In genomic region chr21:33451634-33452071, GRCh38 we compare ENCODE assay signal across 17 cellular contexts. TPM values are rescaled to one million over a fixed set of nuclear protein-coding genes. Genes with fewer than 3 reads are reported as not detected.
DNase-seq lines count a peak whose midpoint lies in the region; ATAC-seq, FAIRE-seq and TF ChIP-seq lines count a peak whose summit lies in the region.
"Had no signal": no experiment of that assay in that cellular context is flagged by ENCODE, and none has a peak within 500 bp of the region (broad histone marks: within the 10 kb centered on the region; RNA-seq: fewer than 3 reads in every experiment).

No MANE protein-coding gene starts in this region.

- H4K20me1 ChIP-seq in PC-3 (ENCODE audit: low read length) = no peaks in the 10 kb centered on the region

- no peaks in the 10 kb centered on the region for H3K9me2 ChIP-seq in PC-3 (replicated peaks; ENCODE audit: low read length)

- no peaks in the 10 kb centered on the region for H3K79me2 ChIP-seq in PC-3 (ENCODE audit: low read length)

- H3K27ac ChIP-seq in PC-3 (ENCODE audit: low read length) = peak overlapping the region; percentile 79
- peak overlapping the region in 1 of 4 donors; percentile 23 for H3K27ac ChIP-seq in transverse colon
- H3K27ac ChIP-seq: C4-2B, heart left ventricle had no signal

- peaks cover 23% of the 10 kb centered on the region for H3K4me1 Mint-ChIP-seq in nephron progenitor cell
- no peaks in the 10 kb centered on the region for H3K4me1 Mint-ChIP-seq in activated T-cell treated with anti-CD3 and anti-CD28 coated beads, Interleukin-2, amount 50 U/mL, for 4 hours (ENCODE audit: low read depth)
- H3K4me1 Mint-ChIP-seq: activated CD4-positive, alpha-beta T cell treated with anti-CD3 and anti-CD28 coated beads, Interleukin-2, amount 10 ng/mL, durations not matched to agents 7 days and 5 days had no signal

- no peak for TF ChIP-seq EP300 in transverse colon (IDR thresholded peaks at IDR 0.05; ENCODE audit: low read depth)

- no peaks in the 10 kb centered on the region for H3K27me3 Mint-ChIP-seq in nephron progenitor cell (ENCODE audit: low read depth, poor library complexity)
- H3K27me3 Mint-ChIP-seq in activated T-cell treated with anti-CD3 and anti-CD28 coated beads, Interleukin-2, amount 50 U/mL, for 4 hours (ENCODE audit: low read depth) = no peaks in the 10 kb centered on the region
- H3K27me3 Mint-ChIP-seq: activated CD4-positive, alpha-beta T cell treated with anti-CD3 and anti-CD28 coated beads, Interleukin-2, amount 10 ng/mL, durations not matched to agents 7 days and 5 days had no signal

- no peaks in the 10 kb centered on the region for H3K9me3 ChIP-seq in PC-3 (ENCODE audit: low read length)
- H3K9me3 ChIP-seq in transverse colon = no peaks in the 10 kb centered on the region
- H3K9me3 ChIP-seq: heart left ventricle had no signal

- DNase-seq in GM19239 (ENCODE audit: insufficient read length, low spot score) (no peak), PC-3 (peak; percentile 93), epithelial cell of esophagus (ENCODE audit: low read depth) (peak; percentile 58), nephron progenitor cell (no peak), frontal cortex (ENCODE audit: low spot score in 2 of 2) (no peak), transverse colon (no peak)
- no peak for DNase-seq in activated T-cell treated with anti-CD3 and anti-CD28 coated beads, Interleukin-2, amount 50 U/mL, for 4 hours
- DNase-seq: activated CD4-positive, alpha-beta T cell treated with anti-CD3 and anti-CD28 coated beads, Interleukin-2, amount 10 ng/mL, durations not matched to agents 7 days and 5 days; effector CD8-positive, alpha-beta T cell; GDM1; heart left ventricle; NCI-H345; T-helper 2 cell had no signal

- H3K27ac Mint-ChIP-seq in nephron progenitor cell = peak overlapping the region; percentile 20
- H3K27ac Mint-ChIP-seq: activated CD4-positive, alpha-beta T cell treated with anti-CD3 and anti-CD28 coated beads, Interleukin-2, amount 10 ng/mL, durations not matched to agents 7 days and 5 days had no signal

- H3K4me2 ChIP-seq in PC-3 (ENCODE audit: low read length) = peak overlapping the region; percentile 70

- intact Hi-C loops in PC-3 (cut with micrococcal nuclease) = loop anchor here (1.0 to 5.0 kb wide), 2 partner anchors 28 to 724 kb away; partner anchors contain the start of genes SYNJ1 and TMEM50B
- intact Hi-C loops in transverse colon (cut with DNase I; ENCODE audit: low total_unique reads) = no loop called here

- peak; percentile 45 for FAIRE-seq in GM19239 (lab: Jason Lieb, UNC)
- FAIRE-seq in frontal cortex (lab: Jason Lieb, UNC) = no peak
- FAIRE-seq: astrocyte had no signal

- H3K9ac ChIP-seq in PC-3 (ENCODE audit: low read length) = 0 out of 2 replicates have a peak overlapping the region, but pooled peaks have one; percentile 16

- POLR2A ChIA-PET in PC-3 (lab: Charles Lee; ENCODE audit: unreplicated experiment) = interaction anchor here (0.6 to 0.7 kb wide), 2 partner anchors 28 to 1950 kb away, joined by 3 read pairs; partner anchors contain the start of gene TMEM50B

- peaks cover 5% of the 10 kb centered on the region for H3F3A ChIP-seq in PC-3 (ENCODE audit: low read length, unreplicated experiment)

- ATAC-seq in PC-3 (peak; percentile 96), GM21381 (IDR thresholded peaks at IDR 0.05; ENCODE audit: unreplicated experiment) (no peak)
- no peak for ATAC-seq in activated T-cell treated with anti-CD3 and anti-CD28 coated beads, Interleukin-2, amount 50 U/mL, for 4 hours
- ATAC-seq: Panc1 had no signal

- 22 to 49% methylated on average over 1 of the region's 1 CpG for WGBS in transverse colon (ENCODE audit: low coverage in 1 of 2), 2 donors

- no peaks in the 10 kb centered on the region for H3K9me3 Mint-ChIP-seq in nephron progenitor cell
- H3K9me3 Mint-ChIP-seq in activated T-cell treated with anti-CD3 and anti-CD28 coated beads, Interleukin-2, amount 50 U/mL, for 4 hours = no peaks in the 10 kb centered on the region
- H3K9me3 Mint-ChIP-seq: activated CD4-positive, alpha-beta T cell treated with anti-CD3 and anti-CD28 coated beads, Interleukin-2, amount 10 ng/mL, durations not matched to agents 7 days and 5 days had no signal

- in situ Hi-C loops in transverse colon (cut with MboI; ENCODE audit: low pct_ligation_motif_present in 1 of 4, low pct_unique_long_range_greater_than_20kb in 1 of 4, low sequenced_read_pairs in 3 of 4) = loop anchor here in 1 of 4 donors (25.0 kb wide), 2 partner anchors 514 to 614 kb away; no protein-coding TSS in a partner anchor

- H3K4me1 ChIP-seq in PC-3 (ENCODE audit: insufficient read depth, low read length) (peaks cover 26% of the 10 kb centered on the region), transverse colon (peaks cover 0 to 12% (median 3%) of the 10 kb centered on the region in 4 donors)

- no peak for TF ChIP-seq POLR2A in transverse colon (IDR thresholded peaks at IDR 0.05)

- no peaks in the 10 kb centered on the region for H3K27me3 ChIP-seq in PC-3 (ENCODE audit: low read length)
- no peaks in the 10 kb centered on the region for H3K27me3 ChIP-seq in transverse colon
- H3K27me3 ChIP-seq: heart left ventricle had no signal

- 0 out of 2 replicates have a peak, but pooled peaks cover 14% of the 10 kb centered on the region for H3K36me3 ChIP-seq in PC-3 (ENCODE audit: low read depth, low read length)
- H3K36me3 ChIP-seq in transverse colon = peaks cover 0 to 12% (median 5%) of the 10 kb centered on the region in 4 donors

- BruUV-seq in PC-3 (replicated peaks; lab: Mats Ljungman, UMichigan) = no TSS peak

- CTCF ChIA-PET in PC-3 (lab: Charles Lee) = interaction anchor here (0.9 to 1.7 kb wide), 4 partner anchors 28 to 255 kb away, joined by 3 to 9 read pairs (median 7); partner anchors contain the start of gene TMEM50B

- H3K36me3 Mint-ChIP-seq in nephron progenitor cell (ENCODE audit: low read depth) = peaks cover 31% of the 10 kb centered on the region
- peaks cover 23% of the 10 kb centered on the region for H3K36me3 Mint-ChIP-seq in activated T-cell treated with anti-CD3 and anti-CD28 coated beads, Interleukin-2, amount 50 U/mL, for 4 hours (ENCODE audit: insufficient read depth)

- no peak for TF ChIP-seq CTCF in PC-3 (conservative IDR thresholded peaks at IDR 0.05; ENCODE audit: low read depth, low read length)
- no peak for TF ChIP-seq CTCF in epithelial cell of esophagus (IDR thresholded peaks at IDR 0.05; ENCODE audit: insufficient read depth, low read depth, low read length, missing control alignments)
- TF ChIP-seq CTCF in nephron progenitor cell (IDR thresholded peaks at IDR 0.05) = no peak
- no peak for TF ChIP-seq CTCF in transverse colon (IDR thresholded peaks at IDR 0.05)

- no peak overlapping the region for H3K4me3 Mint-ChIP-seq in nephron progenitor cell
- H3K4me3 Mint-ChIP-seq in activated T-cell treated with anti-CD3 and anti-CD28 coated beads, Interleukin-2, amount 50 U/mL, for 4 hours = no peak overlapping the region
- H3K4me3 Mint-ChIP-seq: activated CD4-positive, alpha-beta T cell treated with anti-CD3 and anti-CD28 coated beads, Interleukin-2, amount 10 ng/mL, durations not matched to agents 7 days and 5 days had no signal

- H2AFZ ChIP-seq in PC-3 (ENCODE audit: low read length) = no peak overlapping the region

- H3K4me3 ChIP-seq in PC-3 (ENCODE audit: low read length) (peak overlapping the region; percentile 10; the same call in 1 of the 2 replicates), epithelial cell of esophagus (ENCODE audit: low read length) (no peak overlapping the region), transverse colon (no peak overlapping the region)
- H3K4me3 ChIP-seq: heart left ventricle had no signal

RNA-seq across cellular contexts. Expression of gene TMEM50B, which starts 28.1 kb away (rescaled TPM):
- 21.5 and 25.5 TPM in 2 replicates for total RNA-seq in PC-3 (2014; rRNA removed)
- 46.9 TPM for total RNA-seq in frontal cortex
- total RNA-seq in transverse colon = 100 to 1,000 TPM in 3 of 4 donors, 10 to 100 TPM in 1; 70.3 to 181 (median 105) TPM
- 10 to 100 TPM; 14.5 to 18.4 (median 16.9) TPM for total RNA-seq in activated T-cell treated with anti-CD3 and anti-CD28 coated beads, Interleukin-2, amount 50 U/mL, for 4 hours

RNA-seq across cellular contexts. Expression of gene DNAJC28, which starts 39.9 kb away (rescaled TPM):
- total RNA-seq in PC-3 (2014; rRNA removed) = 0.29 and 0.44 TPM in 2 replicates
- total RNA-seq in frontal cortex = 6.5 TPM
- 1 to 10 TPM in 2 of 4 donors, not detected in 2; 3.0 to 3.7 TPM for total RNA-seq in transverse colon
- under 1 TPM in 2 of 3 donors, not detected in 1; 0.11 to 0.16 TPM for total RNA-seq in activated T-cell treated with anti-CD3 and anti-CD28 coated beads, Interleukin-2, amount 50 U/mL, for 4 hours

RNA-seq across cellular contexts. Expression of gene IFNGR2, which starts 48.4 kb away (rescaled TPM):
- total RNA-seq in PC-3 (2014; rRNA removed) (35.7 and 37.8 TPM in 2 replicates), frontal cortex (60.3 TPM), transverse colon (100 to 1,000 TPM in 1 of 4 donors, 10 to 100 TPM in 3; 40.8 to 131 (median 76.6) TPM)
- 10 to 100 TPM in 2 of 3 donors, 1 to 10 TPM in 1; 8.7 to 12.8 (median 10.5) TPM for total RNA-seq in activated T-cell treated with anti-CD3 and anti-CD28 coated beads, Interleukin-2, amount 50 U/mL, for 4 hours

Comparison
In these comparisons a context has a peak if more than half of its experiments do, and no peak if none do; other contexts are left out.
1. DNase-seq: peak in PC-3 (single experiment) and epithelial cell of esophagus (single experiment); none in GM19239 (single experiment), nephron progenitor cell (single experiment), frontal cortex (0 of 2), transverse colon (single experiment) and activated T-cell treated with anti-CD3 and anti-CD28 coated beads, Interleukin-2, amount 50 U/mL, for 4 hours (single experiment).